In the genomic region with DNA sequence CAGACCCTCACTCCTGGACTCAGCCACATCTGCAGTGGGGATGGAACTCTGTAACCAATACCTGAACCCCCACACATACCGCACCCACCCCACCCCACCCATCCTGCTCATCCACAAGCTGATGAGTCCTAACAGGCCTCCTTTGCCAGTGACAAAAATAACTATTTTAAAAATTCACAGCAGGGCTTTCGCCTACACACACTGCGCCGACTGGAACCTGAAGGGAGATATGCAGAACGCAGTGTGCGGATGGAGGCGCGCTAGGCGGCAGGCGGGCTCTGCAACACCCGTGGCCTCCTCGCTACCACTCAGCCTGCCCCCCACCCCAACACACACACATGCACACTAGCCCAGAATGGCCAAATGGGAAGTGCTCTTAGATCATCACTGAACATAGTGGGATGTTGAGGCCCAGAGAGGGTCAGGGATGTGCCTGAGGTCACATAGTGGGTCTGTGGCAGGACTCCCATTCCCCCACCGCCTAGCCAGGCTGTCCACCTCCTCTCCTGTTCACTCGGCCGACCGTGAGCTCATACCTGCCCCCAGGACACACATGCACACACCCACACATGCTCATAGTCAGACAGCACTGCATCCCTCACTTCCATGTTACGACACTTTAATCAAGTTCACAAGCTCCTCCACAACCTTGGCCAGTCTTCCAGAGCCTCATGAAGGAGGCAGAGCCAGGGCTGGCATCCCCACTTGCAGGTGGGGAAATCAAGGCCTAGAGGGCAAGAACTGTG, we compare ENCODE assay signal across 20 cellular contexts. TPM values are rescaled to one million over a fixed set of nuclear protein-coding genes. Genes with fewer than 3 reads are reported as not detected.
DNase-seq lines count a peak whose midpoint lies in the region; ATAC-seq and TF ChIP-seq lines count a peak whose summit lies in the region.
"Had no signal": no experiment of that assay in that cellular context is flagged by ENCODE, and none has a peak within 500 bp of the region (broad histone marks: within the 10 kb centered on the region; RNA-seq: fewer than 3 reads in every experiment).

No MANE protein-coding gene starts in this region.

- intact Hi-C loops in esophagus squamous epithelium (cut with DNase I) = no loop called here

- TF ChIP-seq CTCF in esophagus squamous epithelium (IDR thresholded peaks at IDR 0.05) (no peak), osteoblast (IDR thresholded peaks at IDR 0.05; ENCODE audit: extremely low read depth, low read depth, low read length) (no peak)

- H3K9me3 ChIP-seq in esophagus squamous epithelium = no peaks in the 10 kb centered on the region
- no peaks in the 10 kb centered on the region for H3K9me3 ChIP-seq in osteoblast (ENCODE audit: low read depth, low read length)
- H3K9me3 ChIP-seq: BLaER1 treated with 17β-estradiol and CSF1 and Interleukin-3, amounts not matched to agents 10 nM and 100 nM; heart right ventricle; psoas muscle; testis had no signal

- H4K20me1 ChIP-seq in osteoblast (ENCODE audit: insufficient read depth, low read length) = no peaks in the 10 kb centered on the region
- H4K20me1 ChIP-seq: BLaER1 treated with 17β-estradiol and CSF1 and Interleukin-3, amounts not matched to agents 10 nM and 100 nM had no signal

- H3K79me2 ChIP-seq in osteoblast (ENCODE audit: insufficient read depth, low read length) = no peaks in the 10 kb centered on the region

- DNase-seq in esophagus squamous epithelium (lab: John Stamatoyannopoulos, UW) (no peak), osteoblast (ENCODE audit: insufficient read length, low spot score, missing footprints) (no peak), kidney glomerular epithelial cell (lab: John Stamatoyannopoulos, UW) (no peak)
- DNase-seq: activated CD4-positive, alpha-beta T cell treated with anti-CD3 and anti-CD28 coated beads for 48 hours; activated gamma-delta T cell; effector memory CD4-positive, alpha-beta T cell; naive B cell; NCI-H526; Right ventricle myocardium superior; stimulated activated CD4-positive, alpha-beta T cell treated with anti-CD3 and anti-CD28 coated beads, Interleukin-12 subunit alpha, Interleukin-12 subunit beta, amount 100 ng/mL, for 4 hours; testis had no signal

- H3K4me2 ChIP-seq in osteoblast (ENCODE audit: insufficient read depth, low read length) = peak overlapping the region; percentile 22
- H3K4me2 ChIP-seq: GM23338 had no signal

- no peak overlapping the region for H3K4me3 ChIP-seq in esophagus squamous epithelium
- no peak overlapping the region for H3K4me3 ChIP-seq in osteoblast (ENCODE audit: insufficient read depth, low read length)
- H3K4me3 ChIP-seq: BLaER1 treated with 17β-estradiol and CSF1 and Interleukin-3, amounts not matched to agents 10 nM and 100 nM; GM23338; heart right ventricle; psoas muscle; testis had no signal

- ATAC-seq in activated CD4-positive, CD25-positive, alpha-beta regulatory T cell treated with anti-CD3 and anti-CD28 coated beads, Interleukin-2, amount 50 U/mL, for 24 hours = no peak
- no peak for ATAC-seq in GM21367 (IDR thresholded peaks at IDR 0.05; ENCODE audit: unreplicated experiment)
- ATAC-seq in GM19035 (IDR thresholded peaks at IDR 0.05; ENCODE audit: unreplicated experiment) = no peak
- ATAC-seq: GM23338 had no signal

- H3K4me1 ChIP-seq in esophagus squamous epithelium (peaks cover 37 to 79% (median 48%) of the 10 kb centered on the region in 3 donors), osteoblast (ENCODE audit: insufficient read depth, low read length) (peaks cover 43% of the 10 kb centered on the region)
- H3K4me1 ChIP-seq: psoas muscle, testis had no signal

- H3K27ac ChIP-seq in angular gyrus (ENCODE audit: low read depth, low read length) (peak overlapping the region; percentile 86), esophagus squamous epithelium (peak overlapping the region; percentile 23 to 34 (median 32)), osteoblast (ENCODE audit: low read depth, low read length) (peak overlapping the region; percentile 60)
- H3K27ac ChIP-seq: heart right ventricle, psoas muscle, testis had no signal

- H3K27me3 ChIP-seq in esophagus squamous epithelium = peaks cover 0 to 18% (median 0%) of the 10 kb centered on the region in 4 donors
- no peaks in the 10 kb centered on the region for H3K27me3 ChIP-seq in osteoblast (ENCODE audit: insufficient read depth, low read length)
- H3K27me3 ChIP-seq: BLaER1 treated with 17β-estradiol and CSF1 and Interleukin-3, amounts not matched to agents 10 nM and 100 nM; testis had no signal

- no peak for TF ChIP-seq POLR2A in esophagus squamous epithelium (IDR thresholded peaks at IDR 0.05)

- no peak overlapping the region for H2AFZ ChIP-seq in osteoblast (ENCODE audit: low read length)
- H2AFZ ChIP-seq: GM23338 had no signal

- no peaks in the 10 kb centered on the region for H3K36me3 ChIP-seq in esophagus squamous epithelium
- peaks cover 3% of the 10 kb centered on the region for H3K36me3 ChIP-seq in osteoblast (ENCODE audit: insufficient read depth, low read length)
- H3K36me3 ChIP-seq: BLaER1 treated with 17β-estradiol and CSF1 and Interleukin-3, amounts not matched to agents 10 nM and 100 nM; heart right ventricle had no signal

- 46 to 71% methylated on average over 10 to 16 of the region's 17 CpGs for WGBS in esophagus squamous epithelium, 2 donors

RNA-seq across cellular contexts. Expression of gene CAMK2A, which starts 6.3 kb away (rescaled TPM):
- total RNA-seq in esophagus squamous epithelium (under 1 TPM in 1 of 4 donors, not detected in 3; 0.04 TPM), osteoblast (0.36 and 0.88 TPM in 2 replicates)
- total RNA-seq: GM23338, lung microvascular endothelial cell had no signal

RNA-seq across cellular contexts. Expression of gene ARSI, which starts 6.8 kb away (rescaled TPM):
- total RNA-seq in esophagus squamous epithelium = 1 to 10 TPM; 2.1 to 7.2 (median 5.1) TPM
- total RNA-seq in osteoblast = 4.7 and 6.5 TPM in 2 replicates
- total RNA-seq: lung microvascular endothelial cell had no signal

Comparison
In these comparisons a context has a peak if more than half of its experiments do, and no peak if none do; other contexts are left out.
1. H3K27ac ChIP-seq: peak in every context shown above with its lines; median percentile 86 in angular gyrus; 60 in osteoblast; 32 in esophagus squamous epithelium.